In genomic region chr10:79136227-79137005, GRCh38 we compare ENCODE assay signal across 1 cellular context.
TF ChIP-seq lines count a peak whose summit lies in the region.

No MANE protein-coding gene starts in this region.

TF ChIP-seq in WTC11, 78 proteins besides CTCF, POLR2A, EP300 and RAD21 (continued from another document):
- TF ChIP-seq, protein P1, sequence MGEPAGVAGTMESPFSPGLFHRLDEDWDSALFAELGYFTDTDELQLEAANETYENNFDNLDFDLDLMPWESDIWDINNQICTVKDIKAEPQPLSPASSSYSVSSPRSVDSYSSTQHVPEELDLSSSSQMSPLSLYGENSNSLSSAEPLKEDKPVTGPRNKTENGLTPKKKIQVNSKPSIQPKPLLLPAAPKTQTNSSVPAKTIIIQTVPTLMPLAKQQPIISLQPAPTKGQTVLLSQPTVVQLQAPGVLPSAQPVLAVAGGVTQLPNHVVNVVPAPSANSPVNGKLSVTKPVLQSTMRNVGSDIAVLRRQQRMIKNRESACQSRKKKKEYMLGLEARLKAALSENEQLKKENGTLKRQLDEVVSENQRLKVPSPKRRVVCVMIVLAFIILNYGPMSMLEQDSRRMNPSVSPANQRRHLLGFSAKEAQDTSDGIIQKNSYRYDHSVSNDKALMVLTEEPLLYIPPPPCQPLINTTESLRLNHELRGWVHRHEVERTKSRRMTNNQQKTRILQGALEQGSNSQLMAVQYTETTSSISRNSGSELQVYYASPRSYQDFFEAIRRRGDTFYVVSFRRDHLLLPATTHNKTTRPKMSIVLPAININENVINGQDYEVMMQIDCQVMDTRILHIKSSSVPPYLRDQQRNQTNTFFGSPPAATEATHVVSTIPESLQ (CRISPR knock-in tag; IDR thresholded peaks at IDR 0.05): no peak
- TF ChIP-seq MLX (CRISPR knock-in tag; IDR thresholded peaks at IDR 0.05) (no peak), SOX15 (CRISPR knock-in tag; IDR thresholded peaks at IDR 0.05) (no peak), ZNF396 (CRISPR knock-in tag; IDR thresholded peaks at IDR 0.05; ENCODE audit: borderline replicate concordance) (no peak), USF1 (CRISPR knock-in tag; IDR thresholded peaks at IDR 0.05) (no peak), CBFB (CRISPR knock-in tag; IDR thresholded peaks at IDR 0.05; ENCODE audit: low read depth) (no peak), ZNF532 (CRISPR knock-in tag; IDR thresholded peaks at IDR 0.05; ENCODE audit: borderline replicate concordance) (no peak), ZNF512 (CRISPR knock-in tag; IDR thresholded peaks at IDR 0.05; ENCODE audit: borderline replicate concordance) (no peak)
